Comparison of ENCODE assay signal across 1 cellular context in the genomic region with DNA sequence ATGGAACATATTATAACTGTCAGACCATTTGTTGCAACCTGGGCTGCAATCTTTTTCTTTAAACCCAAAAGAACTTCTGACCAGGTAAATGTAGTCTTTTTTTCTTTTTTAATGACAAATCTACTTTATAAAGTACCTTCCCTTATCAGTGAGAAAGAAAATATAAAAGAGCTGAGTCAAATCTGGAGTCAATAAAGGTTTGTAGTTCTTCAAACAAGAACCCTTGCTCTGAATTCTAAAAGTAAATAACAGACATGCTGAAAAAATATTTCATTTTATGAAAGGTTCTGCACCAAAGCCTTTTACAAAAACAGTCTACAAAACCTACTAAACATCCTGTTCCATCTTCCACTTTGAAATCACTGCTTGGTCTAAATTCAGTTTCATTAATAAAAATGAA.
TF ChIP-seq lines count a peak whose summit lies in the region.
"Not testable (repeated sequence)": the region's sequence is repeated elsewhere in the genome, so short reads cannot be mapped to it uniquely, and the experiment has no call there.

No MANE protein-coding gene starts in this region.

TF ChIP-seq in HepG2, 621 proteins besides CTCF, POLR2A, EP300 and RAD21:
- TF ChIP-seq SAP130 (CRISPR knock-in tag; IDR thresholded peaks at IDR 0.05; ENCODE audit: low read depth) (0 out of 2 replicates have a peak, but pooled peaks have one; percentile 5), FOXA1 (CRISPR knock-in tag; IDR thresholded peaks at IDR 0.05) (0 out of 2 replicates have a peak, but pooled peaks have one; percentile 6), FOXA3 (CRISPR knock-in tag; IDR thresholded peaks at IDR 0.05) (peak; percentile 41)
- TF ChIP-seq FOXA1 (IDR thresholded peaks at IDR 0.05), result not testable (repeated sequence)
TF ChIP-seq in HepG2: peak in this region for 3; not testable (repeated sequence) for 618.
